Comparison of ENCODE assay signal across 17 cellular contexts in the genomic region with DNA sequence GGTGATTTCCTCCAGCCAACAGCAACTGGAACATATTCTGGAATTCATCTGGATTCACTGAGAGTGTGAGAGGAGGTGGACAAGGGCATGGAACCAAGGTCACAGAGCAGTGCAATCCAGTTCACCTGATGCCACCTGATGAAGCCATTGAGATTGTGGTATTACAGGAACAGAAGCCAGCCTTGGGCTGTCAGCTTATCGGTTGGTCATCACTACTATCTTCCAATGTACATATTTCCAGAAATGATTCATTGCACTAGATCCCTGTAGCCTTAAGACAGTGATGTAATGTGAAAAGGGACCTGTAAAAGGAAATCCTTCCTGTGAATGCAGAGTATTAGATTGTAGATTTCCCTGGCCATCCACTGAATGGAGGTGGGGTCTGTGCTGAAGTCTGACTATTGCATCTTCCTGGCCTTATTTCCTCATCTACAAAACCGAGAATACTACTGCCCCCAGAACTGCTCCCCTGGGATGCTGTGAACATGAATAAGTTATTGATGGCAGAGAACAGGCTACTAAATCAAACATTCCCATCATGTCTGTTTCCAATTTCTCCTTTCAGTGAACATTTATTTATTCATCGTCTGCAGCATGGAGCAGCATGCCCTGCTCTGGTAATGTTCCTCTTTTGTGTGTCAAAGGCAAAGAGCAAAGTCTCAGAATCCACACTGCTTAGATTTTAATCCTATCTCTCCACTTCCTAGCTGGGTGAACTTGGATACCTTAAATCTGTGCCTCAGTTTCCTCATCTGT. TPM values are rescaled to one million over a fixed set of nuclear protein-coding genes. Genes with fewer than 3 reads are reported as not detected.
DNase-seq lines count a peak whose midpoint lies in the region; ATAC-seq, FAIRE-seq and TF ChIP-seq lines count a peak whose summit lies in the region.
"Had no signal": no experiment of that assay in that cellular context is flagged by ENCODE, and none has a peak within 500 bp of the region (broad histone marks: within the 10 kb centered on the region; RNA-seq: fewer than 3 reads in every experiment).

No MANE protein-coding gene starts in this region.

- BruUV-seq in Caco-2 (replicated peaks; lab: Mats Ljungman, UMichigan) (no TSS peak), PC-3 (replicated peaks; lab: Mats Ljungman, UMichigan) (no TSS peak)

- H3K27me3 Mint-ChIP-seq in Caco-2 (ENCODE audit: insufficient read depth, unreplicated experiment) (no peaks in the 10 kb centered on the region), nephron (ENCODE audit: low read depth) (no peaks in the 10 kb centered on the region)

- H4K20me1 ChIP-seq in PC-3 (ENCODE audit: low read length): no peaks in the 10 kb centered on the region

- no peak for TF ChIP-seq POLR2A in GM12892 (IDR thresholded peaks at IDR 0.05; ENCODE audit: low read depth, low read length)

- peaks cover 64% of the 10 kb centered on the region for H3K4me1 ChIP-seq in Caco-2
- H3K4me1 ChIP-seq in PC-3 (ENCODE audit: insufficient read depth, low read length): peaks cover 12% of the 10 kb centered on the region

- intact Hi-C loops in Caco-2 (cut with micrococcal nuclease; ENCODE audit: unreplicated experiment): no loop called here
- intact Hi-C loops in PC-3 (cut with micrococcal nuclease): no loop called here

- H3K36me3 Mint-ChIP-seq in Caco-2 (ENCODE audit: insufficient read depth, unreplicated experiment) (peaks cover 11% of the 10 kb centered on the region), nephron (ENCODE audit: low read depth) (no peaks in the 10 kb centered on the region)
- H3K36me3 Mint-ChIP-seq: activated naive CD8-positive, alpha-beta T cell had no signal

- POLR2A ChIA-PET in Caco-2 (lab: Charles Lee): interaction anchor here (1.2 kb wide), 1 partner anchor 68 kb away, joined by 3 read pairs; no protein-coding TSS in a partner anchor
- POLR2A ChIA-PET in PC-3 (lab: Charles Lee; ENCODE audit: unreplicated experiment): no interaction called here

- no peak overlapping the region for H2AFZ ChIP-seq in PC-3 (ENCODE audit: low read length)

- peaks cover 50% of the 10 kb centered on the region for H3K4me1 Mint-ChIP-seq in Caco-2 (ENCODE audit: low read depth, unreplicated experiment)
- H3K4me1 Mint-ChIP-seq in nephron: peaks cover 30% of the 10 kb centered on the region

- TF ChIP-seq CTCF in Caco-2 (IDR thresholded peaks at IDR 0.05; ENCODE audit: insufficient read depth in 1 of 2, low read depth in 1 of 2, low read length in 1 of 2, severe bottlenecking in 1 of 2, unreplicated experiment in 1 of 2): no peak
- TF ChIP-seq CTCF in PC-3 (conservative IDR thresholded peaks at IDR 0.05; ENCODE audit: low read depth, low read length): no peak
- no peak for TF ChIP-seq CTCF in epithelial cell of esophagus (IDR thresholded peaks at IDR 0.05; ENCODE audit: insufficient read depth, low read depth, low read length, missing control alignments)
- TF ChIP-seq CTCF in nephron (IDR thresholded peaks at IDR 0.05; ENCODE audit: unreplicated experiment in 3 of 3): no peak

- H3K9me2 ChIP-seq in PC-3 (replicated peaks; ENCODE audit: low read length): no peaks in the 10 kb centered on the region

- no peaks in the 10 kb centered on the region for H3K36me3 ChIP-seq in Caco-2 (ENCODE audit: control insufficient read depth, insufficient read depth, low read length)
- H3K36me3 ChIP-seq in PC-3 (ENCODE audit: low read depth, low read length): no peaks in the 10 kb centered on the region

- H3F3A ChIP-seq in PC-3 (ENCODE audit: low read length, unreplicated experiment): no peaks in the 10 kb centered on the region

- H3K79me2 ChIP-seq in PC-3 (ENCODE audit: low read length): no peaks in the 10 kb centered on the region

- H3K4me3 Mint-ChIP-seq in Caco-2 (ENCODE audit: unreplicated experiment) (no peak overlapping the region), nephron (no peak overlapping the region)
- H3K4me3 Mint-ChIP-seq: activated naive CD8-positive, alpha-beta T cell had no signal

- H3K4me3 ChIP-seq in Caco-2 (ENCODE audit: low read depth, low read length) (no peak overlapping the region), PC-3 (ENCODE audit: low read length) (no peak overlapping the region), epithelial cell of esophagus (ENCODE audit: low read length) (no peak overlapping the region)

- FAIRE-seq in GM12892 (lab: Jason Lieb, UNC): no peak
- FAIRE-seq: colon had no signal

- no peak overlapping the region for H3K27ac ChIP-seq in PC-3 (ENCODE audit: low read length)

- H3K9ac ChIP-seq in PC-3 (ENCODE audit: low read length): no peak overlapping the region

- H3K9me3 Mint-ChIP-seq in Caco-2 (ENCODE audit: unreplicated experiment) (no peaks in the 10 kb centered on the region), nephron (no peaks in the 10 kb centered on the region)

- H3K27ac Mint-ChIP-seq in Caco-2 (ENCODE audit: unreplicated experiment) (no peak overlapping the region), nephron (peak overlapping the region in 2 of 3 experiments; percentile 32 to 42)
- H3K27ac Mint-ChIP-seq: activated naive CD8-positive, alpha-beta T cell had no signal

- no peaks in the 10 kb centered on the region for H3K27me3 ChIP-seq in Caco-2 (replicated peaks; ENCODE audit: control insufficient read depth, insufficient read depth, low read length)
- H3K27me3 ChIP-seq in PC-3 (ENCODE audit: low read length): no peaks in the 10 kb centered on the region

- H3K4me2 ChIP-seq in PC-3 (ENCODE audit: low read length): no peak overlapping the region

- no peaks in the 10 kb centered on the region for H3K9me3 ChIP-seq in Caco-2
- H3K9me3 ChIP-seq in PC-3 (ENCODE audit: low read length): no peaks in the 10 kb centered on the region

- DNase-seq in Caco-2 (peak; percentile 15 to 40), PC-3 (peak; percentile 63), epithelial cell of esophagus (ENCODE audit: low read depth) (peak; percentile 82), GM12892 (ENCODE audit: insufficient read length) (no peak)
- DNase-seq: activated CD4-positive, alpha-beta T cell treated with anti-CD3 and anti-CD28 coated beads for 48 hours; activated T-cell treated with anti-CD3 and anti-CD28 coated beads for 4 hours; COR-L47; NCI-H1105; NK-92 treated with Interleukin-12 subunit alpha and Interleukin-12 subunit beta, amount 100 ng/mL, for 24 hours; substantia nigra had no signal

- peak; percentile 84 for ATAC-seq in PC-3
- no peak for ATAC-seq in GM21381 (IDR thresholded peaks at IDR 0.05; ENCODE audit: unreplicated experiment)
- ATAC-seq in HG03521 (IDR thresholded peaks at IDR 0.05; ENCODE audit: unreplicated experiment): no peak
- no peak for ATAC-seq in HG03571 (IDR thresholded peaks at IDR 0.05; ENCODE audit: unreplicated experiment)
- ATAC-seq: Right ventricle myocardium inferior had no signal

- CTCF ChIA-PET in Caco-2 (lab: Charles Lee): no interaction called here
- CTCF ChIA-PET in PC-3 (lab: Charles Lee): no interaction called here

RNA-seq across cellular contexts. Expression of a gene that starts 47.4 kb away (rescaled TPM):
- total RNA-seq in Caco-2 (2022) (193 and 209 TPM in 2 replicates), PC-3 (2014; rRNA removed) (127 and 156 TPM in 2 replicates)
- 1.4 TPM for polyA plus RNA-seq in GM12892 (2012; ENCODE audit: missing spikeins)
